ENCODE assay signal across 7 cellular contexts in the genomic region with DNA sequence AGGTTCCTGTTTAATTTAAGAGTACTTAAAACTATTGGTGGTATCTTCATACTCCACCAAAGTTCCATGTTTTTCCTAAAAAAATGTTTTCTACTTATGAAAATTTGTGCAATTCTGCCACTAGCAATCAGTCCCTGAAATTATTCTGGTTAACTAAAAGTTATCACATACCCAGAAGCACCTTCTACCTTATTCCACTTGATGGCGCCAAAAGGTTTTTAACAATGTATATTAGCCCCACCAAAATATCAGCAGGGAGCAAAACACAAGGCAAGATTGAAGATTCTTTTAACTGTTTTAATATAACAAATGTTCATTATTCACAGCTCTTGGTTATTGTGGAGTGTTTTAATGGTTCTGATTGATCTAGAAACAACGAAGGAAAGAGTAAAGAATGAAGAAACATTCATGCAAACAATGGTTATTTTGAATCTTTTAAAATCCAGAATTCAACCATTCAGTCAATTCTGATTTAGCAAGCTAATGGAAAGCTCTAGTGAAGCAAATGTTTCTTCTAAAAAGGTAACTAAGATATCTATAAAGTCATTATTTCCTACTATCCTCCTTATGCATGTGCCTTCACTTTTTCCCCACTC.
DNase-seq lines count a peak whose midpoint lies in the region; ATAC-seq and TF ChIP-seq lines count a peak whose summit lies in the region.

No MANE protein-coding gene starts in this region.

- no peaks in the 10 kb centered on the region for H3K27me3 ChIP-seq in PC-9 (ENCODE audit: insufficient read depth, low read depth)
- no peaks in the 10 kb centered on the region for H3K27me3 ChIP-seq in left lung
- no peaks in the 10 kb centered on the region for H3K27me3 ChIP-seq in upper lobe of right lung

- H3K4me2 ChIP-seq in PC-9 = no peak overlapping the region

- H3K9me2 ChIP-seq in PC-9 (ENCODE audit: insufficient read depth) = no peaks in the 10 kb centered on the region

- H3K4me1 ChIP-seq in PC-9 (replicated peaks; ENCODE audit: insufficient read depth) (no peaks in the 10 kb centered on the region), left lung (no peaks in the 10 kb centered on the region), upper lobe of right lung (peaks cover 11% of the 10 kb centered on the region)

- CTCF ChIA-PET in PC-9 (lab: Charles Lee) = no interaction called here

- H3K79me2 ChIP-seq in PC-9 (ENCODE audit: low read depth) = no peaks in the 10 kb centered on the region

- no peak overlapping the region for H3K27ac ChIP-seq in PC-9
- H3K27ac ChIP-seq in left lung = no peak overlapping the region
- H3K27ac ChIP-seq in upper lobe of right lung = no peak overlapping the region

- intact Hi-C loops in PC-9 (cut with micrococcal nuclease; ENCODE audit: unreplicated experiment) (loop anchor here (1.0 to 5.0 kb wide), 4 partner anchors 192 to 841 kb away; no protein-coding TSS in a partner anchor), left lung (cut with DNase I) (loop anchor here in 1 of 2 donors (10.0 kb wide), 2 partner anchors 193 to 843 kb away; no protein-coding TSS in a partner anchor), upper lobe of right lung (cut with DNase I) (no loop called here)

- no TSS peak for BruUV-seq in PC-9 (replicated peaks; lab: Mats Ljungman, UMichigan)

- no peak overlapping the region for H2AFZ ChIP-seq in PC-9

- POLR2A ChIA-PET in PC-9 (lab: Charles Lee; ENCODE audit: unreplicated experiment) = interaction anchor here (0.7 kb wide), 1 partner anchor 501 kb away, joined by 3 read pairs; no protein-coding TSS in a partner anchor

- TF ChIP-seq CTCF in PC-9 (conservative IDR thresholded peaks at IDR 0.05) (peak; percentile 89), choroid plexus epithelial cell (conservative IDR thresholded peaks at IDR 0.05; ENCODE audit: low read depth, low read length) (peak; percentile 70), left lung (IDR thresholded peaks at IDR 0.05) (peak; percentile 51 to 57), upper lobe of right lung (IDR thresholded peaks at IDR 0.05) (peak; percentile 72)

- no peaks in the 10 kb centered on the region for H3K9me3 ChIP-seq in PC-9 (ENCODE audit: insufficient read depth, low read depth)
- no peaks in the 10 kb centered on the region for H3K9me3 ChIP-seq in left lung
- no peaks in the 10 kb centered on the region for H3K9me3 ChIP-seq in upper lobe of right lung

- no peaks in the 10 kb centered on the region for H3K36me3 ChIP-seq in PC-9 (ENCODE audit: low read depth)
- no peaks in the 10 kb centered on the region for H3K36me3 ChIP-seq in left lung
- H3K36me3 ChIP-seq in upper lobe of right lung = no peaks in the 10 kb centered on the region

- no peaks in the 10 kb centered on the region for H3F3A ChIP-seq in PC-9 (ENCODE audit: insufficient read depth, low read depth)

- ATAC-seq in left lung = peak; percentile 77
- peak; percentile 78 for ATAC-seq in upper lobe of right lung

- no peaks in the 10 kb centered on the region for H4K20me1 ChIP-seq in PC-9 (ENCODE audit: insufficient read depth)

- no peak overlapping the region for H3K4me3 ChIP-seq in PC-9
- no peak overlapping the region for H3K4me3 ChIP-seq in choroid plexus epithelial cell (ENCODE audit: low read depth, low read length)
- no peak overlapping the region for H3K4me3 ChIP-seq in left lung
- no peak overlapping the region for H3K4me3 ChIP-seq in upper lobe of right lung

- DNase-seq in Daoy (ENCODE audit: low read depth) (peak; percentile 46), GM19238 (ENCODE audit: insufficient read length, low spot score) (peak; percentile 7), HS-5 (ENCODE audit: low read depth) (peak; percentile 25), PC-9 (peak in 1 of 2 experiments; percentile 6), choroid plexus epithelial cell (ENCODE audit: low read depth) (peak; percentile 78), left lung (no peak), upper lobe of right lung (no peak)

Comparison
In these comparisons a context has a peak if more than half of its experiments do, and no peak if none do; other contexts are left out.
1. DNase-seq: peak in Daoy (single experiment), GM19238 (single experiment), HS-5 (single experiment) and choroid plexus epithelial cell (single experiment); none in left lung (0 of 2) and upper lobe of right lung (single experiment).
2. Peak in every context shown above with its lines, with median percentiles within 50 percentile points of each other: CTCF ChIP-seq.